25 cellular contexts compared by ENCODE assay signal in the genomic region with DNA sequence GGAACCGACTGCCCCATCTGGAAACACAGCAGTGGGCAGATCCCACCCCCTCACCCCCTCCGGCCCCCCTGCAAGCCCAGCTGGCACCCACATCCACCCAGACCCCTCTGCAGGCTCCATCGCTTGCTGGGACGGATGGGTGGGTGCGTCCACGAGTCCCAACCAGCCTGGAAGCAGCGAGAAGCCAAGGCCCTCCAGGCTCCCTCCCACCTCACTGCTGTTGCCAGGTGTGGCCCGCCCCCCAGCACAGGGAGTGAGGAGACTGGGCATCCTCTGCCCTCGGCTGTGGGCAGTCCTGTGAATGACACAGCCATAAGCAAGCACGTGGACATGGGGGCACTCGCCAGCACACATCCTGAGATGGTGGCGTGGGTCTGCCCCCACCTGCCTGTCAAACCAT.
"Had no signal": no experiment of that assay in that cellular context is flagged by ENCODE, and none has a peak within 500 bp of the region (broad histone marks: within the 10 kb centered on the region; RNA-seq: fewer than 3 reads in every experiment).

No MANE protein-coding gene starts in this region.

- H3K4me1 ChIP-seq: foreskin keratinocyte, pancreas, right lobe of liver had no signal

- H3K9me3 ChIP-seq: esophagus muscularis mucosa, pancreas, right lobe of liver, stomach, thoracic aorta, tibial nerve had no signal

- FAIRE-seq: endothelial cell of umbilical vein, pancreas had no signal

- H3K27ac ChIP-seq: coronary artery, esophagus muscularis mucosa, foreskin keratinocyte, pancreas, right lobe of liver, stomach, thoracic aorta, tibial nerve had no signal

- H3K4me2 ChIP-seq: smooth muscle cell had no signal

- H3K27ac Mint-ChIP-seq: immature natural killer cell, nephron progenitor cell had no signal

- H3K27me3 Mint-ChIP-seq: naive thymus-derived CD8-positive, alpha-beta T cell had no signal

- H3K9me3 Mint-ChIP-seq: immature natural killer cell; naive thymus-derived CD8-positive, alpha-beta T cell; nephron progenitor cell had no signal

- H3K4me3 Mint-ChIP-seq: immature natural killer cell; naive thymus-derived CD8-positive, alpha-beta T cell; nephron progenitor cell had no signal

- DNase-seq: dermis blood vessel endothelial cell; effector memory CD4-positive, alpha-beta T cell; foreskin keratinocyte; hypothalamus; immature natural killer cell; mesenchymal stem cell; midbrain; naive thymus-derived CD8-positive, alpha-beta T cell; nephron progenitor cell; pancreas; right lobe of liver; stimulated activated CD4-positive, alpha-beta T cell treated with anti-CD3 and anti-CD28 coated beads, Interleukin-12 subunit alpha, Interleukin-12 subunit beta, amount 100 ng/mL, for 4 hours; stimulated activated CD4-positive, alpha-beta T cell treated with anti-CD3 and anti-CD28 coated beads, Interleukin-1b, Interleukin-23, amount 100 ng/mL, for 48 hours; stimulated activated CD4-positive, alpha-beta T cell treated with anti-CD3 and anti-CD28 coated beads, Interleukin-4, amount 100 ng/mL, for 1 hour; stimulated activated CD8-positive, alpha-beta memory T cell treated with anti-CD3 and anti-CD28 coated beads, Interleukin-4, amount 100 ng/mL, for 48 hours; stimulated activated naive CD4-positive, alpha-beta T cell treated with Interleukin-2 at 50 U/mL for 16 hours; stomach had no signal

- H3K27me3 ChIP-seq: esophagus muscularis mucosa, foreskin keratinocyte, pancreas, right lobe of liver, stomach, tibial nerve had no signal

- ATAC-seq: foreskin keratinocyte; left lobe of liver; naive thymus-derived CD8-positive, alpha-beta T cell; pancreas had no signal

- H3K4me3 ChIP-seq: coronary artery, esophagus muscularis mucosa, lung, pancreas, right lobe of liver, smooth muscle cell, stomach, thoracic aorta, tibial nerve had no signal
